ENCODE assay signal across 8 cellular contexts in genomic region chr3:126475411-126476114, GRCh38. TPM values are rescaled to one million over a fixed set of nuclear protein-coding genes. Genes with fewer than 3 reads are reported as not detected.
A peak's percentile ranks its signal among the peaks of the same experiment; 100 is the strongest.
DNase-seq lines count a peak whose midpoint lies in the region; ATAC-seq and TF ChIP-seq lines count a peak whose summit lies in the region.

Gene ZXDC (minus strand): TSS chr3:126475891. CDS start chr3:126475865, 26 bp downstream.

- peak within 1 kb of the TSS; percentile 94 to 99 (median 98) for H3K9ac ChIP-seq in BLaER1 treated with 17β-estradiol and CSF1 and Interleukin-3, amounts not matched to agents 10 nM and 100 nM
- H3K9ac ChIP-seq in colonic mucosa (ENCODE audit: low read depth in 2 of 2, low read length in 2 of 2): peak within 1 kb of the TSS; percentile 80 to 89

- peak within 1 kb of the TSS; percentile 92 to 98 (median 97) for H3K27ac ChIP-seq in BLaER1 treated with 17β-estradiol and CSF1 and Interleukin-3, amounts not matched to agents 10 nM and 100 nM
- H3K27ac ChIP-seq in colonic mucosa: peak within 1 kb of the TSS; percentile 85

- H3K4me3 Mint-ChIP-seq in activated CD4-positive, alpha-beta T cell treated with anti-CD3 and anti-CD28 coated beads, Interleukin-2, amount 10 ng/mL, durations not matched to agents 24 days and 14 days: peak within 1 kb of the TSS; percentile 95

- H3K36me3 ChIP-seq in BLaER1 treated with 17β-estradiol and CSF1 and Interleukin-3, amounts not matched to agents 10 nM and 100 nM: peaks cover 14 to 26% (median 16%) of the 10 kb centered on the region in 11 experiments
- H3K36me3 ChIP-seq in colonic mucosa: peaks cover 7% of the 10 kb centered on the region

- no peaks in the 10 kb centered on the region for H3K9me3 ChIP-seq in BLaER1 treated with 17β-estradiol and CSF1 and Interleukin-3, amounts not matched to agents 10 nM and 100 nM (replicated peaks in 1 of 11)
- no peaks in the 10 kb centered on the region for H3K9me3 ChIP-seq in colonic mucosa

- intact Hi-C loops in activated CD4-positive, alpha-beta T cell treated with anti-CD3 and anti-CD28 coated beads, Interleukin-2, amount 10 ng/mL, durations not matched to agents 24 days and 14 days (cut with micrococcal nuclease): loop anchor here (1.0 to 10.0 kb wide), 8 partner anchors 118 to 1639 kb away; partner anchors contain the start of genes KLF15, OSBPL11, PLXNA1 and SEC61A1
- intact Hi-C loops in colonic mucosa (cut with DNase I): no loop called here

- H3K4me1 Mint-ChIP-seq in activated CD4-positive, alpha-beta T cell treated with anti-CD3 and anti-CD28 coated beads, Interleukin-2, amount 10 ng/mL, durations not matched to agents 24 days and 14 days: peaks cover 29% of the 10 kb centered on the region

- H3K9me3 Mint-ChIP-seq in activated CD4-positive, alpha-beta T cell treated with anti-CD3 and anti-CD28 coated beads, Interleukin-2, amount 10 ng/mL, durations not matched to agents 24 days and 14 days: no peaks in the 10 kb centered on the region

- peak; percentile 100 for DNase-seq in GM19240 (ENCODE audit: insufficient read length, low spot score)
- DNase-seq in NCI-H526 (lab: John Stamatoyannopoulos, UW): peak; percentile 74 to 97
- peak; percentile 97 for DNase-seq in activated CD4-positive, alpha-beta T cell treated with anti-CD3 and anti-CD28 coated beads, Interleukin-2, amount 10 ng/mL, durations not matched to agents 24 days and 14 days
- DNase-seq in colonic mucosa: peak; percentile 92
- DNase-seq in left kidney (ENCODE audit: low read depth, low spot score): peak; percentile 98
- peak; percentile 93 for DNase-seq in stimulated activated CD4-positive, alpha-beta T cell treated with anti-CD3 and anti-CD28 coated beads, Interleukin-1b, Interleukin-23, amount 100 ng/mL, for 48 hours

- ATAC-seq in HG03457 (IDR thresholded peaks at IDR 0.05; ENCODE audit: unreplicated experiment): peak; percentile 71

- H3K4me2 ChIP-seq in BLaER1 treated with 17β-estradiol and CSF1 and Interleukin-3, amounts not matched to agents 10 nM and 100 nM: peak within 1 kb of the TSS; percentile 85 to 100 (median 99)

- peaks cover 29% of the 10 kb centered on the region for H3K36me3 Mint-ChIP-seq in activated CD4-positive, alpha-beta T cell treated with anti-CD3 and anti-CD28 coated beads, Interleukin-2, amount 10 ng/mL, durations not matched to agents 24 days and 14 days (ENCODE audit: low read depth)

- peak within 1 kb of the TSS; percentile 86 to 99 (median 94) for H3K4me3 ChIP-seq in BLaER1 treated with 17β-estradiol and CSF1 and Interleukin-3, amounts not matched to agents 10 nM and 100 nM
- H3K4me3 ChIP-seq in colonic mucosa: peak within 1 kb of the TSS; percentile 68

- H3K4me1 ChIP-seq in BLaER1 treated with 17β-estradiol and CSF1 and Interleukin-3, amounts not matched to agents 10 nM and 100 nM: peaks cover 42 to 49% (median 45%) of the 10 kb centered on the region in 10 experiments
- peaks cover 18% of the 10 kb centered on the region for H3K4me1 ChIP-seq in colonic mucosa

- TF ChIP-seq CTCF in colonic mucosa (IDR thresholded peaks at IDR 0.05): no peak

- H3K27me3 Mint-ChIP-seq in activated CD4-positive, alpha-beta T cell treated with anti-CD3 and anti-CD28 coated beads, Interleukin-2, amount 10 ng/mL, durations not matched to agents 24 days and 14 days: peaks cover 3% of the 10 kb centered on the region

- H3K27me3 ChIP-seq in BLaER1 treated with 17β-estradiol and CSF1 and Interleukin-3, amounts not matched to agents 10 nM and 100 nM: no peaks in the 10 kb centered on the region
- no peaks in the 10 kb centered on the region for H3K27me3 ChIP-seq in colonic mucosa

- H3K27ac Mint-ChIP-seq in activated CD4-positive, alpha-beta T cell treated with anti-CD3 and anti-CD28 coated beads, Interleukin-2, amount 10 ng/mL, durations not matched to agents 24 days and 14 days: peak within 1 kb of the TSS; percentile 93

- peaks cover 45 to 49% (median 48%) of the 10 kb centered on the region in 11 experiments; a peak in 21 of 22 replicates for H4K20me1 ChIP-seq in BLaER1 treated with 17β-estradiol and CSF1 and Interleukin-3, amounts not matched to agents 10 nM and 100 nM

RNA-seq across cellular contexts. Expression of gene ZXDC, which starts in this region (rescaled TPM):
- total RNA-seq in activated CD4-positive, alpha-beta T cell treated with anti-CD3 and anti-CD28 coated beads, Interleukin-2, amount 10 ng/mL, durations not matched to agents 24 days and 14 days: 29.2 and 29.4 TPM in 2 replicates
- 10 to 100 TPM; 20.4 to 28.5 TPM for total RNA-seq in colonic mucosa

Comparison
In these comparisons a context has a peak if more than half of its experiments do, and no peak if none do; other contexts are left out.
1. Peak in every context shown above with its lines: DNase-seq, ATAC-seq, H3K4me3 ChIP-seq and H3K27ac ChIP-seq.